In genomic region chr17:75941442-75941819, GRCh38 we compare ENCODE assay signal across 9 cellular contexts. TPM values are rescaled to one million over a fixed set of nuclear protein-coding genes. Genes with fewer than 3 reads are reported as not detected.
DNase-seq lines count a peak whose midpoint lies in the region; ATAC-seq and TF ChIP-seq lines count a peak whose summit lies in the region.
"Had no signal": no experiment of that assay in that cellular context is flagged by ENCODE, and none has a peak within 500 bp of the region (broad histone marks: within the 10 kb centered on the region; RNA-seq: fewer than 3 reads in every experiment).

No MANE protein-coding gene starts in this region.

- no peaks in the 10 kb centered on the region for H4K20me1 ChIP-seq in BLaER1 treated with 17β-estradiol and CSF1 and Interleukin-3, amounts not matched to agents 10 nM and 100 nM

- H3K9me3 Mint-ChIP-seq in neural crest cell: no peaks in the 10 kb centered on the region

- H3K4me1 ChIP-seq in BLaER1 treated with 17β-estradiol and CSF1 and Interleukin-3, amounts not matched to agents 10 nM and 100 nM: peaks cover 13 to 20% (median 18%) of the 10 kb centered on the region in 10 experiments

- H3K27me3 Mint-ChIP-seq in neural crest cell (ENCODE audit: low read depth): no peaks in the 10 kb centered on the region

- no peak for DNase-seq in MG63
- no peak for DNase-seq in dorsolateral prefrontal cortex
- DNase-seq in neural crest cell (ENCODE audit: low read depth, low spot score): no peak
- no peak for DNase-seq in NCI-H2029 (lab: John Stamatoyannopoulos, UW)
- DNase-seq in DMS53 (lab: John Stamatoyannopoulos, UW): no peak

- H3K27me3 ChIP-seq in BLaER1 treated with 17β-estradiol and CSF1 and Interleukin-3, amounts not matched to agents 10 nM and 100 nM: no peaks in the 10 kb centered on the region
- no peaks in the 10 kb centered on the region for H3K27me3 ChIP-seq in MG63
- no peaks in the 10 kb centered on the region for H3K27me3 ChIP-seq in dorsolateral prefrontal cortex

- H3K27ac ChIP-seq in BLaER1 treated with 17β-estradiol and CSF1 and Interleukin-3, amounts not matched to agents 10 nM and 100 nM: peak overlapping the region in 4 of 11 experiments; percentile 33 to 79 (median 72); a peak in 6 of 22 replicates
- H3K27ac ChIP-seq in dorsolateral prefrontal cortex: peak overlapping the region in 12 of 59 donors; percentile 3 to 93 (median 74)
- H3K27ac ChIP-seq: epithelial cell of prostate had no signal

- H3K4me1 Mint-ChIP-seq in neural crest cell: peaks cover 15% of the 10 kb centered on the region

- ATAC-seq in activated CD4-positive, CD25-positive, alpha-beta regulatory T cell treated with anti-CD3 and anti-CD28 coated beads, Interleukin-2, amount 50 U/mL, for 24 hours: no peak
- ATAC-seq in HG03039 (IDR thresholded peaks at IDR 0.05; ENCODE audit: unreplicated experiment): no peak

- no peaks in the 10 kb centered on the region for H3K9me3 ChIP-seq in BLaER1 treated with 17β-estradiol and CSF1 and Interleukin-3, amounts not matched to agents 10 nM and 100 nM (replicated peaks in 1 of 11)
- H3K9me3 ChIP-seq in MG63: no peaks in the 10 kb centered on the region

- H3K36me3 ChIP-seq in BLaER1 treated with 17β-estradiol and CSF1 and Interleukin-3, amounts not matched to agents 10 nM and 100 nM: peaks cover 12 to 37% (median 25%) of the 10 kb centered on the region in 11 experiments
- H3K36me3 ChIP-seq in MG63: peaks cover 12% of the 10 kb centered on the region

- peak overlapping the region; percentile 93 for H3K4me3 Mint-ChIP-seq in neural crest cell

- peak overlapping the region in 9 of 10 experiments; percentile 68 to 85 (median 76); a peak in 14 of 20 replicates for H3K4me3 ChIP-seq in BLaER1 treated with 17β-estradiol and CSF1 and Interleukin-3, amounts not matched to agents 10 nM and 100 nM
- H3K4me3 ChIP-seq in MG63: peak overlapping the region; percentile 84
- H3K4me3 ChIP-seq in dorsolateral prefrontal cortex: peak overlapping the region in 56 of 59 donors; percentile 50 to 99 (median 88)

- peak overlapping the region; percentile 59 to 98 (median 93) for H3K4me2 ChIP-seq in BLaER1 treated with 17β-estradiol and CSF1 and Interleukin-3, amounts not matched to agents 10 nM and 100 nM

- H3K9ac ChIP-seq in BLaER1 treated with 17β-estradiol and CSF1 and Interleukin-3, amounts not matched to agents 10 nM and 100 nM: peak overlapping the region in 9 of 11 experiments; percentile 78 to 92 (median 85); a peak in 14 of 22 replicates

- peak overlapping the region; percentile 53 for H3K27ac Mint-ChIP-seq in neural crest cell (ENCODE audit: unreplicated experiment)

- no peak for TF ChIP-seq CTCF in dorsolateral prefrontal cortex (IDR thresholded peaks at IDR 0.05 in 54 of 56, conservative IDR thresholded peaks at IDR 0.05 in 2 of 56; ENCODE audit: low read depth in 1 of 56, partially characterized antibody in 56 of 56)
- TF ChIP-seq CTCF in neural crest cell (conservative IDR thresholded peaks at IDR 0.05): no peak

- intact Hi-C loops in dorsolateral prefrontal cortex (cut with DNase I): loop anchor here (2.0 kb wide), 2 partner anchors 37 kb away; partner anchors contain the start of genes MRPL38 (in 2 of the 2), ACOX1 (in 1 of the 2) and TEN1 (in 1 of the 2)

- peaks cover 2% of the 10 kb centered on the region for H3K36me3 Mint-ChIP-seq in neural crest cell (ENCODE audit: low read depth)

RNA-seq across cellular contexts. Expression of gene FBF1, which starts 0.6 kb away (rescaled TPM):
- 13.4 and 15.2 TPM in 2 replicates for total RNA-seq in MG63 (2014; rRNA removed; shearing (Covaris generic); ENCODE audit: low replicate concordance)
- total RNA-seq in dorsolateral prefrontal cortex: 10 to 100 TPM; 16.8 to 50.0 (median 27.8) TPM
- 21.7 and 25.9 TPM in 2 replicates for total RNA-seq in neural crest cell

RNA-seq across cellular contexts. Expression of gene MRPL38, which starts 36.7 kb away (rescaled TPM):
- total RNA-seq in MG63 (2014; rRNA removed; shearing (Covaris generic); ENCODE audit: low replicate concordance): 75.8 and 100 TPM in 2 replicates
- total RNA-seq in dorsolateral prefrontal cortex (100 to 1,000 TPM in 56 of 120 experiments, 10 to 100 TPM in 64; 65.1 to 138 (median 98.8) TPM), neural crest cell (111 and 115 TPM in 2 replicates)

RNA-seq across cellular contexts. Expression of gene ACOX1, which starts 37.5 kb away (rescaled TPM):
- 24.5 and 26.9 TPM in 2 replicates for total RNA-seq in MG63 (2014; rRNA removed; shearing (Covaris generic); ENCODE audit: low replicate concordance)
- total RNA-seq in dorsolateral prefrontal cortex (10 to 100 TPM; 34.9 to 82.1 (median 62.5) TPM), neural crest cell (19.3 and 22.3 TPM in 2 replicates)

RNA-seq across cellular contexts. Expression of gene TEN1, which starts 37.6 kb away (rescaled TPM):
- 23.2 and 23.9 TPM in 2 replicates for total RNA-seq in MG63 (2014; rRNA removed; shearing (Covaris generic); ENCODE audit: low replicate concordance)
- total RNA-seq in dorsolateral prefrontal cortex (10 to 100 TPM in 47 of 120 experiments, 1 to 10 TPM in 73; 4.0 to 20.6 (median 9.1) TPM), neural crest cell (9.1 and 10.1 TPM in 2 replicates)

RNA-seq across cellular contexts. Expression of gene TRIM65, which starts 44.7 kb away (rescaled TPM):
- total RNA-seq in MG63 (2014; rRNA removed; shearing (Covaris generic); ENCODE audit: low replicate concordance): 27.6 and 49.4 TPM in 2 replicates
- total RNA-seq in dorsolateral prefrontal cortex: 10 to 100 TPM; 11.9 to 37.4 (median 20.2) TPM
- total RNA-seq in neural crest cell: 23.3 and 27.4 TPM in 2 replicates
